ENCODE assay signal across 7 cellular contexts in the genomic region with DNA sequence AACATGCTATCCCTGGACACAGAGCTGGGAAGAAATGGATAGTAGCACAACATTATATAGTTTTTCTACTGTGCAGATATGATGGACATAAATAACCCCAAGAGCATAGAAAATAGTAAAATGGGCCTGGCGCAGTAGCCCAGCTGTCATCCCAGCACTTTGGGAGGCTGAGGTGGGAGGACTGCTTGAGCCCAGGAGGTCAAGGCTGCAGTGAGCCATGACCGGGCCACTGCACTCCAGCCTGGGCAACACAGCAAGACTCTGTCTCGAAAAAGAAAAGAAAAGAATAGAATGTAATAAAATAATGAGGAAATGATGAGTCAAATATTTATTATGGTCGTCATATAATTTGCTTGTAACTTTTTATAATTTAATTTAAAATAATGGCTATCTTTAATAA.
"Had no signal": no experiment of that assay in that cellular context is flagged by ENCODE, and none has a peak within 500 bp of the region (broad histone marks: within the 10 kb centered on the region; RNA-seq: fewer than 3 reads in every experiment).

No MANE protein-coding gene starts in this region.

- H3K36me3 Mint-ChIP-seq: IgD-negative memory B cell had no signal

- H3K4me3 ChIP-seq: GM23338 had no signal

- H3K27ac Mint-ChIP-seq: GM23338, IgD-negative memory B cell had no signal

- ATAC-seq: GM23338 had no signal

- H2AFZ ChIP-seq: GM23338 had no signal

- H3K9me3 Mint-ChIP-seq: GM23338, H9, IgD-negative memory B cell had no signal

- DNase-seq: H9, HCEC 1CT had no signal

- H3K4me2 ChIP-seq: GM23338 had no signal

- H3K4me1 Mint-ChIP-seq: GM23338, H9, IgD-negative memory B cell had no signal

- H3K4me3 Mint-ChIP-seq: GM23338, H9, IgD-negative memory B cell had no signal

- FAIRE-seq: H1, H54, HTR-8/SVneo had no signal
